In the genomic region with DNA sequence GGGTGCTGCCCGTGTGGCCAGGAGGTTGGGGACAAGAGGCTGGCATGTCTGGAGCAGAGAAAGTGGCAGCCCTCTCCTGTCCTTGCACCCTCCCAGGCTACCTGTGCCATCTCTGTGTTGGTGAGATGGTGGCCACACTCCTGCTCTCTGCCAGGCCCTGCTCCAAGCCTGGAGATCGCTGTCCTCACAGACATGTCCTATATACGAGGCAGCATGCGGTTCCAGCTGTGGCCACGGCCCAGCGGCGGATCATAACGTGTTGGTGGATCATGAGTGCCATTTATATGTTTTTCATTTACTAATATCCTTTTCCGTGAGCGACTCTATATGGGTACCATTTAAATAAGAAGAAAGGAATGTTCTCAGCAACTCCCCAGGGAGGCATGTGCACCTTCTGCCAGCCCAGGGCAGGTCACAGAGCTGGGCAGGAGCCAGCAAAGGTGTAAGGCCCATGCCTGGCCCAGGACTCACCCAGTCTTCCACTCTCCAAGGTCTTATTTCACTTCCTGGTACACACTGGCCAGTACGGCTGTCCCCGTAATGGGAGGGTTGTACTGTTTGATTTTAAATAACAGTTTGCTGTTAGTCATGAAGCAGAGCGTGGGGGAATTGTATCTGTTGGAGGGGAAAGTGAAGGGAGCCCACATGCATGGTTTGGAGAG, we compare ENCODE assay signal across 21 cellular contexts. TPM values are rescaled to one million over a fixed set of nuclear protein-coding genes. Genes with fewer than 3 reads are reported as not detected.
A peak's percentile ranks its signal among the peaks of the same experiment; 100 is the strongest.
DNase-seq lines count a peak whose midpoint lies in the region; ATAC-seq and TF ChIP-seq lines count a peak whose summit lies in the region.
"Had no signal": no experiment of that assay in that cellular context is flagged by ENCODE, and none has a peak within 500 bp of the region (broad histone marks: within the 10 kb centered on the region; RNA-seq: fewer than 3 reads in every experiment).

No MANE protein-coding gene starts in this region.

- TF ChIP-seq POLR2A in breast epithelium (IDR thresholded peaks at IDR 0.05) (no peak), gastrocnemius medialis (IDR thresholded peaks at IDR 0.05) (no peak)

- 91% methylated on average over 13 of the region's 13 CpGs for WGBS in mammary epithelial cell (ENCODE audit: low coverage, missing lambda C conversion rate)
- 79 to 92% methylated on average over 13 of the region's 13 CpGs for WGBS in lung, 2 donors

- no peak overlapping the region for H3K4me3 ChIP-seq in mammary epithelial cell (replicated peaks in 1 of 3; ENCODE audit: insufficient read depth in 1 of 3, low read depth in 2 of 3, low read length in 3 of 3)
- no peak overlapping the region for H3K4me3 ChIP-seq in breast epithelium
- no peak overlapping the region for H3K4me3 ChIP-seq in lung
- H3K4me3 ChIP-seq in gastrocnemius medialis = no peak overlapping the region
- H3K4me3 ChIP-seq: coronary artery, uterus had no signal

- no peak for TF ChIP-seq CTCF in MCF 10A (IDR thresholded peaks at IDR 0.05; ENCODE audit: unreplicated experiment)
- no peak for TF ChIP-seq CTCF in mammary epithelial cell (conservative IDR thresholded peaks at IDR 0.05 in 1 of 2, IDR thresholded peaks at IDR 0.05 in 1 of 2; ENCODE audit: extremely low read depth in 1 of 2, insufficient read depth in 1 of 2, low read depth in 1 of 2, low read length in 2 of 2)
- TF ChIP-seq CTCF in breast epithelium (IDR thresholded peaks at IDR 0.05) = no peak
- TF ChIP-seq CTCF in lung (IDR thresholded peaks at IDR 0.05; ENCODE audit: control extremely low read depth, extremely low read depth) = no peak
- TF ChIP-seq CTCF in gastrocnemius medialis (IDR thresholded peaks at IDR 0.05 in 4 of 5, conservative IDR thresholded peaks at IDR 0.05 in 1 of 5) = no peak

- in situ Hi-C loops in mammary epithelial cell (cut with MboI; ENCODE audit: low sequenced_read_pairs in 2 of 2) = no loop called here
- in situ Hi-C loops in gastrocnemius medialis (cut with MboI; ENCODE audit: low sequenced_read_pairs in 4 of 4) = loop anchor here in 1 of 4 donors (25.0 kb wide), 1 partner anchor 170 kb away; no protein-coding TSS in a partner anchor

- peaks cover 14% of the 10 kb centered on the region for H3K79me2 ChIP-seq in mammary epithelial cell (ENCODE audit: insufficient read depth, low read length)

- H4K20me1 ChIP-seq in mammary epithelial cell (ENCODE audit: insufficient read depth, low read length) = no peaks in the 10 kb centered on the region

- POLR2A ChIA-PET in MCF 10A (lab: Yijun Ruan, JAX) = interaction anchor here (0.6 to 1.2 kb wide), 2 partner anchors 46 to 47 kb away, joined by 3 read pairs; partner anchors contain the start of gene LDLR

- peaks cover 11% of the 10 kb centered on the region for H3K36me3 ChIP-seq in mammary epithelial cell (ENCODE audit: insufficient read depth, low read length)
- no peaks in the 10 kb centered on the region for H3K36me3 ChIP-seq in breast epithelium
- peaks cover 4 to 30% of the 10 kb centered on the region in 2 donors for H3K36me3 ChIP-seq in lung (ENCODE audit: control insufficient read depth in 2 of 2, insufficient read depth in 2 of 2, low read length in 2 of 2)
- peaks cover 0 to 46% of the 10 kb centered on the region in 2 donors for H3K36me3 ChIP-seq in gastrocnemius medialis
- H3K36me3 ChIP-seq: uterus had no signal

- no peak overlapping the region for H3K4me3 Mint-ChIP-seq in MCF 10A (ENCODE audit: unreplicated experiment)
- H3K4me3 Mint-ChIP-seq: activated naive CD4-positive, alpha-beta T cell treated with anti-CD3 and anti-CD28 coated beads, Interleukin-2, amount 50 U/mL, for 24 hours; memory B cell; nephron; T-helper 1 cell treated with Interleukin-12 subunit alpha and Interleukin-12 subunit beta and Interleukin-4 antibody, amounts not matched to agents 30 μg/mL and 1 μg/mL, for 36 hours had no signal

- dilution Hi-C loops in mammary epithelial cell (cut with HindIII; ENCODE audit: low sequenced_read_pairs) = no loop called here

- DNase-seq in MCF 10A (ENCODE audit: unreplicated experiment) (peak; percentile 59), mammary epithelial cell (no peak), breast epithelium (ENCODE audit: low spot score in 2 of 2) (peak; percentile 67 to 76), lung (ENCODE audit: low spot score) (peak; percentile 85), gastrocnemius medialis (no peak)
- DNase-seq: EL; erythroblast; NCI-H187; retina; SHP77; stimulated activated naive CD4-positive, alpha-beta T cell treated with Interleukin-2 at 50 U/mL for 16 hours; uterus had no signal

- ATAC-seq in lung (ENCODE audit: insufficient read depth, low FRiP score) = peak; percentile 83
- ATAC-seq in GM19397 (IDR thresholded peaks at IDR 0.05; ENCODE audit: unreplicated experiment) = no peak
- no peak for ATAC-seq in gastrocnemius medialis
- no peak for ATAC-seq in HG02870 (IDR thresholded peaks at IDR 0.05; ENCODE audit: unreplicated experiment)
- no peak for ATAC-seq in GM21447 (IDR thresholded peaks at IDR 0.05; ENCODE audit: unreplicated experiment)
- ATAC-seq: activated CD4-positive, CD25-positive, alpha-beta regulatory T cell treated with anti-CD3 and anti-CD28 coated beads, Interleukin-2, amount 50 U/mL, for 24 hours had no signal

- peaks cover 13% of the 10 kb centered on the region for H3K4me1 Mint-ChIP-seq in MCF 10A (ENCODE audit: insufficient read depth, unreplicated experiment)
- H3K4me1 Mint-ChIP-seq: nephron had no signal

- no TSS peak for BruUV-seq in MCF 10A (replicated peaks; lab: Mats Ljungman, UMichigan)
- no TSS peak for BruUV-seq in mammary epithelial cell (replicated peaks; lab: Mats Ljungman, UMichigan)

- H3K9me3 Mint-ChIP-seq in MCF 10A (ENCODE audit: unreplicated experiment) = no peaks in the 10 kb centered on the region
- H3K9me3 Mint-ChIP-seq: activated naive CD4-positive, alpha-beta T cell treated with anti-CD3 and anti-CD28 coated beads, Interleukin-2, amount 50 U/mL, for 24 hours; memory B cell; nephron; T-helper 1 cell treated with Interleukin-12 subunit alpha and Interleukin-12 subunit beta and Interleukin-4 antibody, amounts not matched to agents 30 μg/mL and 1 μg/mL, for 36 hours had no signal

- H3K9me3 ChIP-seq in mammary epithelial cell (replicated peaks; ENCODE audit: insufficient read depth, low read length) (no peaks in the 10 kb centered on the region), breast epithelium (no peaks in the 10 kb centered on the region), lung (ENCODE audit: control insufficient read depth in 2 of 2, insufficient read depth in 1 of 2, low read length in 1 of 2) (peaks cover 0 to 2% of the 10 kb centered on the region in 2 donors), gastrocnemius medialis (no peaks in the 10 kb centered on the region)
- H3K9me3 ChIP-seq: uterus had no signal

- no peak overlapping the region for H2AFZ ChIP-seq in mammary epithelial cell (ENCODE audit: low read depth, low read length)

- H3K9ac ChIP-seq in mammary epithelial cell (ENCODE audit: insufficient read depth, low read length) = no peak overlapping the region

- H3K27ac ChIP-seq in mammary epithelial cell (ENCODE audit: insufficient read depth, low read depth, low read length) (no peak overlapping the region), breast epithelium (peak overlapping the region; percentile 83 to 87), lung (ENCODE audit: low read depth in 1 of 2, low read length in 1 of 2) (peak overlapping the region in 1 of 2 donors; percentile 89), gastrocnemius medialis (no peak overlapping the region)
- H3K27ac ChIP-seq: coronary artery, uterus had no signal

- CTCF ChIA-PET in MCF 10A (lab: Yijun Ruan, JAX) = no interaction called here
- CTCF ChIA-PET in mammary epithelial cell (lab: Charles Lee; ENCODE audit: low non-redundant PET) = no interaction called here

- intact Hi-C loops in MCF 10A (cut with micrococcal nuclease) = no loop called here
- intact Hi-C loops in mammary epithelial cell (cut with micrococcal nuclease) = no loop called here
- intact Hi-C loops in breast epithelium (cut with DNase I; ENCODE audit: low total_unique reads) = no loop called here
- intact Hi-C loops in gastrocnemius medialis (cut with DNase I; ENCODE audit: low total_unique reads) = no loop called here

- no peaks in the 10 kb centered on the region for H3K27me3 Mint-ChIP-seq in MCF 10A (ENCODE audit: insufficient read depth, unreplicated experiment)
- H3K27me3 Mint-ChIP-seq: activated naive CD4-positive, alpha-beta T cell treated with anti-CD3 and anti-CD28 coated beads, Interleukin-2, amount 50 U/mL, for 24 hours had no signal

- H3K36me3 Mint-ChIP-seq in MCF 10A (ENCODE audit: insufficient read depth, unreplicated experiment) = peaks cover 76% of the 10 kb centered on the region

- no peak overlapping the region for H3K4me2 ChIP-seq in mammary epithelial cell (ENCODE audit: insufficient read depth, low read depth, low read length)

- no peaks in the 10 kb centered on the region for H3K4me1 ChIP-seq in mammary epithelial cell (ENCODE audit: insufficient read depth, low read length)
- H3K4me1 ChIP-seq in breast epithelium = no peaks in the 10 kb centered on the region
- peaks cover 0 to 6% of the 10 kb centered on the region in 2 donors for H3K4me1 ChIP-seq in lung (ENCODE audit: control insufficient read depth in 2 of 2, insufficient read depth in 2 of 2, low read length in 2 of 2)
- H3K4me1 ChIP-seq in gastrocnemius medialis = no peaks in the 10 kb centered on the region
- H3K4me1 ChIP-seq: uterus had no signal

- H3K27ac Mint-ChIP-seq in MCF 10A (ENCODE audit: low read depth, unreplicated experiment) = peak overlapping the region; percentile 84
- H3K27ac Mint-ChIP-seq: activated naive CD4-positive, alpha-beta T cell treated with anti-CD3 and anti-CD28 coated beads, Interleukin-2, amount 50 U/mL, for 24 hours; memory B cell; nephron; T-helper 1 cell treated with Interleukin-12 subunit alpha and Interleukin-12 subunit beta and Interleukin-4 antibody, amounts not matched to agents 30 μg/mL and 1 μg/mL, for 36 hours had no signal

- H3K27me3 ChIP-seq in mammary epithelial cell (ENCODE audit: insufficient read depth, low read length) (no peaks in the 10 kb centered on the region), breast epithelium (no peaks in the 10 kb centered on the region), lung (ENCODE audit: control insufficient read depth, insufficient read depth) (no peaks in the 10 kb centered on the region), gastrocnemius medialis (no peaks in the 10 kb centered on the region)
- H3K27me3 ChIP-seq: uterus had no signal

RNA-seq across cellular contexts. Expression of gene LDLR, which starts 47.2 kb away (rescaled TPM):
- 126 and 127 TPM in 2 replicates for total RNA-seq in MCF 10A (2022)
- 100 to 1,000 TPM; 250 to 288 TPM for total RNA-seq in mammary epithelial cell
- polyA plus RNA-seq in mammary epithelial cell = 259 TPM
- 470 TPM for polyA minus RNA-seq in mammary epithelial cell
- total RNA-seq in breast epithelium = 10 to 100 TPM; 12.6 to 47.4 (median 45.6) TPM
- 100 to 1,000 TPM; 270 to 271 TPM for total RNA-seq in lung
- polyA plus RNA-seq in lung = 100 to 1,000 TPM in 1 of 2 donors, 10 to 100 TPM in 1; 52.1 to 131 TPM
- 1 to 10 TPM; 1.2 to 6.0 (median 3.9) TPM for total RNA-seq in gastrocnemius medialis

Comparison
In these comparisons a context has a peak if more than half of its experiments do, and no peak if none do; other contexts are left out.
1. DNase-seq: peak in MCF 10A (single experiment), breast epithelium (2 of 2) and lung (single experiment); none in mammary epithelial cell (single experiment) and gastrocnemius medialis (0 of 2).
2. H3K27ac ChIP-seq: peak in breast epithelium (2 of 2); none in mammary epithelial cell (single experiment) and gastrocnemius medialis (0 of 4).